ENCODE assay signal across 17 cellular contexts in genomic region chr1:186843931-186844330, GRCh38. TPM values are rescaled to one million over a fixed set of nuclear protein-coding genes. Genes with fewer than 3 reads are reported as not detected.
DNase-seq lines count a peak whose midpoint lies in the region; ATAC-seq and TF ChIP-seq lines count a peak whose summit lies in the region.
"Had no signal": no experiment of that assay in that cellular context is flagged by ENCODE, and none has a peak within 500 bp of the region (broad histone marks: within the 10 kb centered on the region; RNA-seq: fewer than 3 reads in every experiment).

No MANE protein-coding gene starts in this region.

- H3K9me3 ChIP-seq in HEK293 (ENCODE audit: control insufficient read depth, insufficient read depth, low read depth, low read length) (no peaks in the 10 kb centered on the region), right lobe of liver (no peaks in the 10 kb centered on the region)
- H3K9me3 ChIP-seq: BLaER1 treated with 17β-estradiol and CSF1 and Interleukin-3, amounts not matched to agents 10 nM and 100 nM; Caco-2 had no signal

- no peak for TF ChIP-seq POLR2A in right lobe of liver (IDR thresholded peaks at IDR 0.05)

- no peaks in the 10 kb centered on the region for H3K9me3 Mint-ChIP-seq in endothelial cell (ENCODE audit: unreplicated experiment)
- H3K9me3 Mint-ChIP-seq: CD4-positive, alpha-beta T cell; CD8-positive, alpha-beta T cell had no signal

- no peak for TF ChIP-seq CTCF in HEK293 (tag by site-specific recombination; IDR thresholded peaks at IDR 0.05)
- no peak for TF ChIP-seq CTCF in endothelial cell (IDR thresholded peaks at IDR 0.05; ENCODE audit: unreplicated experiment)
- no peak for TF ChIP-seq CTCF in right lobe of liver (IDR thresholded peaks at IDR 0.05)

- intact Hi-C loops in right lobe of liver (cut with DNase I), result no loop called here

- CTCF ChIA-PET in HEK293 (lab: Yijun Ruan, JAX), result no interaction called here

- no peak overlapping the region for H3K4me3 ChIP-seq in HEK293 (ENCODE audit: low read depth, low read length)
- no peak overlapping the region for H3K4me3 ChIP-seq in right lobe of liver
- H3K4me3 ChIP-seq: BLaER1 treated with 17β-estradiol and CSF1 and Interleukin-3, amounts not matched to agents 10 nM and 100 nM had no signal

- POLR2A ChIA-PET in HEK293 (lab: Yijun Ruan, JAX), result no interaction called here

- H3K4me1 ChIP-seq in HEK293 (ENCODE audit: control insufficient read depth, insufficient read depth, low read length), result no peaks in the 10 kb centered on the region
- H3K4me1 ChIP-seq in right lobe of liver, result no peaks in the 10 kb centered on the region

- H3K36me3 Mint-ChIP-seq in endothelial cell (ENCODE audit: low read depth, unreplicated experiment), result no peaks in the 10 kb centered on the region
- H3K36me3 Mint-ChIP-seq: CD8-positive, alpha-beta T cell had no signal

- 47% methylated on average over 2 of the region's 2 CpGs for WGBS in right lobe of liver (ENCODE audit: insufficient coverage, low coverage, low lambda C conversion rate, missing lambda C conversion rate)

- no peak overlapping the region for H3K27ac ChIP-seq in HEK293 (ENCODE audit: extremely low read depth, low read depth, low read length)
- no peak overlapping the region for H3K27ac ChIP-seq in right lobe of liver
- H3K27ac ChIP-seq: BLaER1 treated with 17β-estradiol and CSF1 and Interleukin-3, amounts not matched to agents 10 nM and 100 nM; C4-2B had no signal

- H3K27ac Mint-ChIP-seq in endothelial cell (ENCODE audit: unreplicated experiment), result peak overlapping the region; percentile 30
- H3K27ac Mint-ChIP-seq: B cell; CD4-positive, alpha-beta T cell; CD8-positive, alpha-beta T cell had no signal

- no peaks in the 10 kb centered on the region for H3K36me3 ChIP-seq in HEK293 (ENCODE audit: control insufficient read depth in 2 of 2, insufficient read depth in 1 of 2, low read length in 2 of 2)
- no peaks in the 10 kb centered on the region for H3K36me3 ChIP-seq in right lobe of liver
- H3K36me3 ChIP-seq: BLaER1 treated with 17β-estradiol and CSF1 and Interleukin-3, amounts not matched to agents 10 nM and 100 nM had no signal

- H3K27me3 ChIP-seq in right lobe of liver, result no peaks in the 10 kb centered on the region
- H3K27me3 ChIP-seq: BLaER1 treated with 17β-estradiol and CSF1 and Interleukin-3, amounts not matched to agents 10 nM and 100 nM had no signal

- no peak for ATAC-seq in right lobe of liver
- ATAC-seq: CD8-positive, alpha-beta T cell had no signal

- DNase-seq in NCI-H82 (lab: John Stamatoyannopoulos, UW) (peak; percentile 87), NCI-H82 treated with DMSO at 0.1 percent for 48 hours (lab: John Stamatoyannopoulos, UW; ENCODE audit: unreplicated experiment) (no peak), endothelial cell (ENCODE audit: low spot score) (no peak), GM19238 (ENCODE audit: insufficient read length, low spot score) (no peak), right lobe of liver (no peak)
- DNase-seq: 8988T; AML-193; Caco-2; Calu3; CD4-positive, alpha-beta T cell; CD8-positive, alpha-beta T cell; DMS79 treated with DMSO at 0.1 percent for 48 hours; GF-D8 had no signal

- no peak overlapping the region for H3K4me3 Mint-ChIP-seq in endothelial cell (ENCODE audit: unreplicated experiment)
- H3K4me3 Mint-ChIP-seq: B cell; CD4-positive, alpha-beta T cell; CD8-positive, alpha-beta T cell had no signal

- H3K4me1 Mint-ChIP-seq in endothelial cell (ENCODE audit: unreplicated experiment), result peaks cover 18% of the 10 kb centered on the region
- H3K4me1 Mint-ChIP-seq: B cell had no signal

- no peaks in the 10 kb centered on the region for H3K27me3 Mint-ChIP-seq in endothelial cell (ENCODE audit: unreplicated experiment)
- H3K27me3 Mint-ChIP-seq: B cell; CD4-positive, alpha-beta T cell had no signal

TF ChIP-seq in HEK293, 187 proteins besides CTCF, POLR2A, EP300 and RAD21:
- TF ChIP-seq SCRT2 (tag by site-specific recombination; IDR thresholded peaks at IDR 0.05) (0 out of 2 replicates have a peak, but pooled peaks have one; percentile 26), PATZ1 (tag by site-specific recombination; IDR thresholded peaks at IDR 0.05) (no peak)

RNA-seq across cellular contexts. Expression of gene PLA2G4A, which starts 15.2 kb away (rescaled TPM):
- total RNA-seq in endothelial cell (ENCODE audit: unreplicated experiment) (12.2 TPM), right lobe of liver (1 to 10 TPM in 3 of 6 experiments, under 1 TPM in 3; 0.12 to 1.7 (median 0.98) TPM)
- total RNA-seq: CD4-positive, alpha-beta T cell; CD8-positive, alpha-beta T cell had no signal
